Comparison of ENCODE assay signal across 8 cellular contexts in genomic region chr22:50305658-50306566, GRCh38. TPM values are rescaled to one million over a fixed set of nuclear protein-coding genes. Genes with fewer than 3 reads are reported as not detected.
A peak's percentile ranks its signal among the peaks of the same experiment; 100 is the strongest.
DNase-seq lines count a peak whose midpoint lies in the region; ATAC-seq and TF ChIP-seq lines count a peak whose summit lies in the region.

No MANE protein-coding gene starts in this region.

- DNase-seq in COLO668 (lab: John Stamatoyannopoulos, UW; ENCODE audit: unreplicated experiment) (peak; percentile 94), H4 (ENCODE audit: low spot score) (peak; percentile 93), NCI-H510A treated with DMSO at 0.1 percent for 48 hours (lab: John Stamatoyannopoulos, UW) (peak; percentile 76), anterior cingulate cortex (lab: John Stamatoyannopoulos, UW) (peak in 46 of 58 donors; percentile 23 to 81 (median 52)), left cardiac atrium (peak; percentile 90), progenitor cell of endocrine pancreas (ENCODE audit: low spot score, unreplicated experiment) (no peak)
- DNase-seq in activated CD8-positive, alpha-beta memory T cell treated with anti-CD3 and anti-CD28 coated beads, Interleukin-2, amount 50 U/mL, for 48 hours: no peak

- no peaks in the 10 kb centered on the region for H3K27me3 Mint-ChIP-seq in progenitor cell of endocrine pancreas

- H3K4me1 Mint-ChIP-seq in progenitor cell of endocrine pancreas (ENCODE audit: low read depth): peaks cover 17% of the 10 kb centered on the region

- no peaks in the 10 kb centered on the region for H3K9me3 Mint-ChIP-seq in progenitor cell of endocrine pancreas (ENCODE audit: low read depth)

- no peaks in the 10 kb centered on the region for H3K36me3 Mint-ChIP-seq in progenitor cell of endocrine pancreas (ENCODE audit: insufficient read depth)

- intact Hi-C loops in left cardiac atrium (cut with DNase I): no loop called here

- no peak for TF ChIP-seq CTCF in progenitor cell of endocrine pancreas (IDR thresholded peaks at IDR 0.05; ENCODE audit: unreplicated experiment)

- ATAC-seq in left cardiac atrium (peak; percentile 56 to 68), GM18861 (IDR thresholded peaks at IDR 0.05; ENCODE audit: unreplicated experiment) (no peak)

- H3K4me3 Mint-ChIP-seq in progenitor cell of endocrine pancreas (ENCODE audit: low read depth): peak overlapping the region; percentile 88

- H3K27ac Mint-ChIP-seq in progenitor cell of endocrine pancreas: peak overlapping the region; percentile 93

RNA-seq across cellular contexts. Expression of gene PLXNB2, which starts 1.5 kb away (rescaled TPM):
- 42.4 and 53.2 TPM in 2 replicates for total RNA-seq in H4 (2014; rRNA removed; shearing (Covaris generic))
- total RNA-seq in left cardiac atrium: 10 to 100 TPM; 76.2 to 91.5 TPM
- 178 and 182 TPM in 2 replicates for total RNA-seq in progenitor cell of endocrine pancreas

RNA-seq across cellular contexts. Expression of gene DENND6B, which starts 20.9 kb away (rescaled TPM):
- 0.35 and 1.3 TPM in 2 replicates for total RNA-seq in H4 (2014; rRNA removed; shearing (Covaris generic))
- 1 to 10 TPM; 2.4 TPM for total RNA-seq in left cardiac atrium
- total RNA-seq in progenitor cell of endocrine pancreas: 35.1 and 36.4 TPM in 2 replicates

RNA-seq across cellular contexts. Expression of gene MAPK11, which starts 35.7 kb away (rescaled TPM):
- 4.0 and 5.5 TPM in 2 replicates for total RNA-seq in H4 (2014; rRNA removed; shearing (Covaris generic))
- total RNA-seq in left cardiac atrium (10 to 100 TPM; 13.3 to 15.4 TPM), progenitor cell of endocrine pancreas (2.3 and 2.7 TPM in 2 replicates)

RNA-seq across cellular contexts. Expression of gene PPP6R2, which starts 37.2 kb away (rescaled TPM):
- total RNA-seq in H4 (2014; rRNA removed; shearing (Covaris generic)): 22.9 and 32.1 TPM in 2 replicates
- total RNA-seq in left cardiac atrium (10 to 100 TPM; 40.6 to 46.2 TPM), progenitor cell of endocrine pancreas (85.7 and 87.9 TPM in 2 replicates)

RNA-seq across cellular contexts. Expression of gene MAPK12, which starts 44.4 kb away (rescaled TPM):
- 33.3 and 37.8 TPM in 2 replicates for total RNA-seq in H4 (2014; rRNA removed; shearing (Covaris generic))
- total RNA-seq in left cardiac atrium (10 to 100 TPM; 13.2 to 14.7 TPM), progenitor cell of endocrine pancreas (53.7 and 54.6 TPM in 2 replicates)

Comparison
In these comparisons a context has a peak if more than half of its experiments do, and no peak if none do; other contexts are left out.
1. DNase-seq: peak in COLO668 (single experiment), H4 (single experiment), NCI-H510A treated with DMSO at 0.1 percent for 48 hours (single experiment), anterior cingulate cortex (46 of 58) and left cardiac atrium (single experiment); none in progenitor cell of endocrine pancreas (single experiment) and activated CD8-positive, alpha-beta memory T cell treated with anti-CD3 and anti-CD28 coated beads, Interleukin-2, amount 50 U/mL, for 48 hours (single experiment).
2. RNA of gene DENND6B, which starts 20.9 kb away (total RNA-seq): 35.1 to 36.4 TPM in progenitor cell of endocrine pancreas; 2.4 TPM in left cardiac atrium and 0.35 to 1.3 TPM in H4; every median in the first group is over 10 times any median in the second.